7 cellular contexts compared by ENCODE assay signal in the genomic region with DNA sequence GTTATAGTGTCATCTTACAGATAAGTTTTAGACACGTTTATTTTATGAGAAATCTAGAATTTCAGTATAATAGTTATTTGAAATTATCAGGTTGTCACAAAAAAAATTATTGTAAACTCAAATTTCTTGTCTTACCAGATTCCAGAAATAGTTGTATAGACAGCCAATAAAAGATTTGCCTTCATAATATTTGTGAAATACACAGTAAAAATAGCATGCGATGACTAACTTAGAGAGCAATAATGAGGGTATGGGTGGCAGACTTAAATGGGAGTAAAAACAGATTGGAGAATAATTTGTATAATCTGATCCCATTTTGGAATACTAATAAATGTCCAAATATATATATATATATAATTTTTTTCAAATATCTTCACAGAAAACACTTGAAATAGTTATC.
"Had no signal": no experiment of that assay in that cellular context is flagged by ENCODE, and none has a peak within 500 bp of the region (broad histone marks: within the 10 kb centered on the region; RNA-seq: fewer than 3 reads in every experiment).

No MANE protein-coding gene starts in this region.

- H3K27ac ChIP-seq: HL-60, KMS-11 had no signal

- H3K4me2 ChIP-seq: KMS-11 had no signal

- H3K9ac ChIP-seq: KMS-11 had no signal

- DNase-seq: IMR-90, KBM-7, KG1 had no signal

- ATAC-seq: HepG2, K562 had no signal

- H3K4me3 ChIP-seq: K562 had no signal
